9 cellular contexts compared by ENCODE assay signal in genomic region chr15:33132722-33133345, GRCh38.
DNase-seq lines count a peak whose midpoint lies in the region; ATAC-seq and TF ChIP-seq lines count a peak whose summit lies in the region.
"Had no signal": no experiment of that assay in that cellular context is flagged by ENCODE, and none has a peak within 500 bp of the region (broad histone marks: within the 10 kb centered on the region; RNA-seq: fewer than 3 reads in every experiment).

No MANE protein-coding gene starts in this region.

- no peaks in the 10 kb centered on the region for H3K79me2 ChIP-seq in Loucy (ENCODE audit: insufficient read depth, low read length)

- H3K36me3 ChIP-seq in Loucy (ENCODE audit: insufficient read depth, low read length) = no peaks in the 10 kb centered on the region
- H3K36me3 ChIP-seq in gastrocnemius medialis = no peaks in the 10 kb centered on the region

- H3K4me1 Mint-ChIP-seq in T-helper 17 cell = peaks cover 13% of the 10 kb centered on the region

- no peak overlapping the region for H3K4me3 ChIP-seq in Loucy (ENCODE audit: low read length, poor library complexity, severe bottlenecking)
- H3K4me3 ChIP-seq in gastrocnemius medialis = no peak overlapping the region

- no peaks in the 10 kb centered on the region for H3F3A ChIP-seq in Loucy (ENCODE audit: low read depth)

- H3K27ac ChIP-seq in gastrocnemius medialis = no peak overlapping the region

- H3K4me3 Mint-ChIP-seq in T-helper 17 cell = peak overlapping the region; percentile 56

- no peak for TF ChIP-seq POLR2A in gastrocnemius medialis (IDR thresholded peaks at IDR 0.05)

- H3K27me3 Mint-ChIP-seq in T-helper 17 cell = peaks cover 25% of the 10 kb centered on the region
- H3K27me3 Mint-ChIP-seq: CD8-positive, alpha-beta memory T cell had no signal

- H3K9ac ChIP-seq in Loucy (ENCODE audit: low read depth, low read length, poor library complexity, severe bottlenecking) = no peak overlapping the region

- H4K20me1 ChIP-seq in Loucy (ENCODE audit: insufficient read depth, low read length, poor library complexity, severe bottlenecking) = no peaks in the 10 kb centered on the region

- H3K27me3 ChIP-seq in Loucy (ENCODE audit: insufficient read depth, low read length, poor library complexity, severe bottlenecking) (no peaks in the 10 kb centered on the region), gastrocnemius medialis (no peaks in the 10 kb centered on the region)

- ATAC-seq in T-helper 17 cell = peak; percentile 46
- ATAC-seq in gastrocnemius medialis = peak; percentile 49 to 53
- ATAC-seq in HG03196 (IDR thresholded peaks at IDR 0.05; ENCODE audit: unreplicated experiment) = no peak

- DNase-seq in NCI-H2081 (lab: John Stamatoyannopoulos, UW) = peak; percentile 47 to 72
- no peak for DNase-seq in NCI-H2081 treated with DMSO at 0.1 percent for 48 hours (lab: John Stamatoyannopoulos, UW)
- DNase-seq in T-helper 17 cell = no peak
- peak; percentile 54 for DNase-seq in glomerular endothelial cell (ENCODE audit: extremely low read depth, low read depth, low spot score)
- DNase-seq in gastrocnemius medialis = no peak
- no peak for DNase-seq in stimulated activated CD8-positive, alpha-beta memory T cell treated with anti-CD3 and anti-CD28 coated beads, Interleukin-4, amount 100 ng/mL, for 48 hours

- no peak overlapping the region for H3K4me2 ChIP-seq in Loucy (ENCODE audit: low read depth, low read length, poor library complexity, severe bottlenecking)

- H3K36me3 Mint-ChIP-seq in T-helper 17 cell (ENCODE audit: low read depth) = peaks cover 4% of the 10 kb centered on the region

- no peaks in the 10 kb centered on the region for H3K9me2 ChIP-seq in Loucy (replicated peaks; ENCODE audit: low read depth, low read length)

- H2AFZ ChIP-seq in Loucy (ENCODE audit: low read length) = no peak overlapping the region; the same call in 1 of the 2 replicates

- H3K4me1 ChIP-seq in Loucy (ENCODE audit: insufficient read depth, low read length, poor library complexity, severe bottlenecking) (peaks cover 8% of the 10 kb centered on the region), gastrocnemius medialis (peaks cover 29 to 46% of the 10 kb centered on the region in 2 donors)

- in situ Hi-C loops in gastrocnemius medialis (cut with MboI; ENCODE audit: low sequenced_read_pairs in 4 of 4) = loop anchor here in 3 of 4 donors (5.0 to 25.0 kb wide), 5 partner anchors 36 to 471 kb away; no protein-coding TSS in a partner anchor

- H3K9me3 ChIP-seq in Loucy (ENCODE audit: insufficient read depth, low read depth, low read length) (no peaks in the 10 kb centered on the region), T-helper 17 cell (ENCODE audit: control insufficient read depth, low read length, poor library complexity, severe bottlenecking) (no peaks in the 10 kb centered on the region), gastrocnemius medialis (no peaks in the 10 kb centered on the region)

- H3K27ac Mint-ChIP-seq in T-helper 17 cell = peak overlapping the region; percentile 16
- H3K27ac Mint-ChIP-seq: CD8-positive, alpha-beta memory T cell had no signal

- intact Hi-C loops in gastrocnemius medialis (cut with DNase I; ENCODE audit: low total_unique reads) = loop anchor here (1.0 kb wide), 2 partner anchors 47 to 111 kb away; no protein-coding TSS in a partner anchor

- TF ChIP-seq CTCF in Loucy (conservative IDR thresholded peaks at IDR 0.05; ENCODE audit: low read length) = peak; percentile 96
- TF ChIP-seq CTCF in gastrocnemius medialis (IDR thresholded peaks at IDR 0.05 in 4 of 5, conservative IDR thresholded peaks at IDR 0.05 in 1 of 5) = peak; percentile 41 to 71 (median 65)

Comparison
In these comparisons a context has a peak if more than half of its experiments do, and no peak if none do; other contexts are left out.
1. DNase-seq: peak in NCI-H2081 (2 of 2) and glomerular endothelial cell (single experiment); none in NCI-H2081 treated with DMSO at 0.1 percent for 48 hours (single experiment), T-helper 17 cell (0 of 3), gastrocnemius medialis (0 of 2) and stimulated activated CD8-positive, alpha-beta memory T cell treated with anti-CD3 and anti-CD28 coated beads, Interleukin-4, amount 100 ng/mL, for 48 hours (single experiment).